9 cellular contexts compared by ENCODE assay signal in the genomic region with DNA sequence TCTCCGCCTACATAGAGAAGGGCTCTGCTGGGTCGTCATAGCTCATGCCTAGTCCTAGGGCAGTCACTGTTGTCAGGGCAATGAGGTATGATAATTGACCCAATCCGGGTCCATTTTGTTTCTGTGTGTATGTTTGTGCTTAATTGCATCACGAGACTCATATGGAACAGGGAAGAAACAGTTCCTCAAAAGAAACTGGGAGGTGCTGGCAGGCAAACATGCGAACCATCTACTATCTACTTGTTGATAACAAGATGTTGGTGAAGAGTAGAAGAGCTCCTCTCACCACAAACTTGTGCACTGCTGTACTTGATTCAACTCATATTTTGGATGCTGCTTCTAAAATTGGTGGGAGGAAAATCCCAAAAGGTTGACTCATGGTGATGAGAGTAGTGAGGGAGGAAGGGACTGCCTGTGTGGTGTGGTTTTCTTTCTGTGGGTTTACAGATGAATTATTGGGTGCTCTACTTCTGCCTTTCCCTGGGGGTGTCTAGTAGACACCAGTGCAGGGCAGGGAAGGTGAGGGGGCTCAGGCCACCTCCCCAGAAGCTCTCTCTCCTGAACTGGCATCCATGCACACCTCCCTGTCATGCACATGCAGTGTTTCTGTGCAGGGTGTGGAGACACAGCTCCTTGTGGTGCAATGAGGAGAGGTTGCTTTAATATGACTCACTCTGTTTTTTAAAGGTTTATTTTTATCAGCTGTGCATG. TPM values are rescaled to one million over a fixed set of nuclear protein-coding genes. Genes with fewer than 3 reads are reported as not detected.
DNase-seq lines count a peak whose midpoint lies in the region; ATAC-seq and TF ChIP-seq lines count a peak whose summit lies in the region.
"Had no signal": no experiment of that assay in that cellular context is flagged by ENCODE, and none has a peak within 500 bp of the region (broad histone marks: within the 10 kb centered on the region; RNA-seq: fewer than 3 reads in every experiment).

No MANE protein-coding gene starts in this region.

- H3K4me1 ChIP-seq in DND-41 (ENCODE audit: insufficient read depth, low read length) (no peaks in the 10 kb centered on the region), aorta (ENCODE audit: control insufficient read depth in 1 of 2, insufficient read depth in 2 of 2, low read length in 2 of 2) (no peaks in the 10 kb centered on the region)

- no peaks in the 10 kb centered on the region for H3K36me3 ChIP-seq in DND-41 (ENCODE audit: insufficient read depth, low read length)
- H3K36me3 ChIP-seq in MG63 = no peaks in the 10 kb centered on the region
- H3K36me3 ChIP-seq in aorta (ENCODE audit: control insufficient read depth in 1 of 2, insufficient read depth in 2 of 2, low read length in 1 of 2) = no peaks in the 10 kb centered on the region

- no peaks in the 10 kb centered on the region for H4K20me1 ChIP-seq in DND-41 (ENCODE audit: insufficient read depth, low read length)

- H3K79me2 ChIP-seq in DND-41 (ENCODE audit: insufficient read depth, low read length) = no peaks in the 10 kb centered on the region

- H3K27ac ChIP-seq in DND-41 (ENCODE audit: low read length) = no peak overlapping the region
- no peak overlapping the region for H3K27ac ChIP-seq in aorta (ENCODE audit: low read depth in 1 of 2, low read length in 2 of 2)

- H3K27me3 ChIP-seq in DND-41 (ENCODE audit: insufficient read depth, low read length, poor library complexity) = no peaks in the 10 kb centered on the region
- H3K27me3 ChIP-seq in MG63 = no peaks in the 10 kb centered on the region
- H3K27me3 ChIP-seq in aorta (ENCODE audit: control insufficient read depth in 1 of 2, insufficient read depth in 2 of 2, low read length in 1 of 2) = no peaks in the 10 kb centered on the region

- ATAC-seq in DND-41 (ENCODE audit: insufficient read depth, low read depth) (peak; percentile 19; the same call in 1 of the 3 replicates), GM21360 (IDR thresholded peaks at IDR 0.05; ENCODE audit: unreplicated experiment) (peak; percentile 61), aorta (ENCODE audit: low FRiP score) (no peak)
- ATAC-seq: HCT116 had no signal

- intact Hi-C loops in posterior vena cava (cut with DNase I) = no loop called here
- intact Hi-C loops in aorta (cut with DNase I) = no loop called here

- no peak overlapping the region for H3K4me3 ChIP-seq in DND-41 (ENCODE audit: low read depth in 1 of 2, low read length in 2 of 2)
- H3K4me3 ChIP-seq in MG63 = no peak overlapping the region
- H3K4me3 ChIP-seq in aorta (ENCODE audit: low read length in 2 of 2) = no peak overlapping the region

- H3K9ac ChIP-seq in DND-41 (ENCODE audit: low read depth, low read length) = no peak overlapping the region

- H3K9me3 ChIP-seq in DND-41 (ENCODE audit: insufficient read depth, low read length, severe bottlenecking) (no peaks in the 10 kb centered on the region), MG63 (no peaks in the 10 kb centered on the region), aorta (ENCODE audit: control insufficient read depth, low read length) (no peaks in the 10 kb centered on the region)

- TF ChIP-seq CTCF in DND-41 (IDR thresholded peaks at IDR 0.05; ENCODE audit: borderline replicate concordance, extremely low read depth, low read length, poor library complexity, severe bottlenecking) = no peak

- DNase-seq in DND-41 (no peak), NCI-H226 (peak; percentile 94), fibroblast of peridontal ligament (ENCODE audit: extremely low read depth) (peak; percentile 80), MG63 (no peak), NCI-H748 treated with DMSO at 0.1 percent for 48 hours (lab: John Stamatoyannopoulos, UW) (no peak), posterior vena cava (ENCODE audit: low spot score) (no peak), aorta (no peak)

- H2AFZ ChIP-seq in DND-41 (ENCODE audit: low read depth, low read length) = no peak overlapping the region

- WGBS in aorta, 2 donors = 82 to 87% methylated on average over 5 of the region's 5 CpGs

- no peak overlapping the region for H3K4me2 ChIP-seq in DND-41 (ENCODE audit: insufficient read depth, low read length)

RNA-seq across cellular contexts. Expression of a gene that starts 29.4 kb away (rescaled TPM):
- not detected in 2 replicates for total RNA-seq in MG63 (2014; rRNA removed; shearing (Covaris generic); ENCODE audit: low replicate concordance)
- total RNA-seq in posterior vena cava = 1 to 10 TPM; 1.2 to 3.4 TPM
- 10 to 100 TPM in 1 of 2 donors, 1 to 10 TPM in 1; 5.4 to 12.1 TPM for total RNA-seq in aorta
- polyA plus RNA-seq in aorta = 1 to 10 TPM; 4.7 to 4.9 TPM

RNA-seq across cellular contexts. Expression of a gene that starts 59.9 kb away (rescaled TPM):
- total RNA-seq in MG63 (2014; rRNA removed; shearing (Covaris generic); ENCODE audit: low replicate concordance) = 29.5 and 40.1 TPM in 2 replicates
- total RNA-seq in posterior vena cava = 100 to 1,000 TPM in 1 of 2 donors, 10 to 100 TPM in 1; 58.3 to 127 TPM
- total RNA-seq in aorta = 100 to 1,000 TPM in 1 of 2 donors, 10 to 100 TPM in 1; 67.0 to 138 TPM
- 10 to 100 TPM; 37.6 to 71.4 TPM for polyA plus RNA-seq in aorta

Comparison
In these comparisons a context has a peak if more than half of its experiments do, and no peak if none do; other contexts are left out.
1. DNase-seq: peak in NCI-H226 (single experiment) and fibroblast of peridontal ligament (single experiment); none in DND-41 (single experiment), MG63 (single experiment), NCI-H748 treated with DMSO at 0.1 percent for 48 hours (single experiment), posterior vena cava (single experiment) and aorta (0 of 2).